8 cellular contexts compared by ENCODE assay signal in the genomic region with DNA sequence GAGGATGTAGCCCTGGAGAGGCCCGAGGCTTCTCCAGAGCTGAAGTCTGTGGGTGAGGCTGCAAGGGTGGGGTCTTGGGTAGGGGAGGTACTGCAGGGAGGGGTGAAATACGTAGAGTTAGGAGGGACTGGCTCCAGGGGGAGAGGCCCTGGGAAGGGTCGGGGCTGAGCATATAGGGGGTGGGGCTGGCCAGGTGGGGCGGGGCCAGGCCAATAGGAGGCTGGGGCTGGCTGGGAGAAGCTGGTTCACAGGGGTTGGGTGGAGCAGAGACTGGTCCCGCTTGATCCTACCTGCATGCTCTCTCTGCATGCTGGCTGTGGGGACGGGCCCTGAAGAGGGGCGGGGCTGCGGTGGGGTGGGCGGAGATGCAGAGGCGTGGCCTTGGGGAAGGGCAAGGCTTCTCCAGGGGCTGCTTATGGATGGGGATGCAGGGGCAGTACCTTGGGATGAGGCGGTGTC. TPM values are rescaled to one million over a fixed set of nuclear protein-coding genes. Genes with fewer than 3 reads are reported as not detected.
A peak's percentile ranks its signal among the peaks of the same experiment; 100 is the strongest.
DNase-seq lines count a peak whose midpoint lies in the region; ATAC-seq and TF ChIP-seq lines count a peak whose summit lies in the region.

No MANE protein-coding gene starts in this region.

- H3K27me3 ChIP-seq in body of pancreas, result peaks cover 0 to 4% of the 10 kb centered on the region in 2 donors

- DNase-seq in activated CD8-positive, alpha-beta memory T cell treated with anti-CD3 and anti-CD28 coated beads for 1 hour (ENCODE audit: extremely low read depth in 1 of 2, low read depth in 1 of 2), result peak; percentile 20 to 21
- no peak for DNase-seq in activated CD8-positive, alpha-beta memory T cell treated with anti-CD3 and anti-CD28 coated beads for 24 hours
- DNase-seq in SHP77 (lab: John Stamatoyannopoulos, UW) (peak; percentile 79 to 81), body of pancreas (peak; percentile 17 to 52 (median 31)), nephron progenitor cell (peak; percentile 78), GDM1 (lab: John Stamatoyannopoulos, UW) (no peak), pons (ENCODE audit: low spot score) (no peak)

- peak overlapping the region; percentile 25 for H3K4me3 Mint-ChIP-seq in nephron progenitor cell

- H3K27me3 Mint-ChIP-seq in nephron progenitor cell (ENCODE audit: low read depth, poor library complexity), result peaks cover 88% of the 10 kb centered on the region

- H3K9me3 ChIP-seq in body of pancreas, result peaks cover 0 to 3% (median 0%) of the 10 kb centered on the region in 3 donors

- no peak for TF ChIP-seq CTCF in body of pancreas (IDR thresholded peaks at IDR 0.05)
- no peak for TF ChIP-seq CTCF in nephron progenitor cell (IDR thresholded peaks at IDR 0.05)

- H3K27ac ChIP-seq in body of pancreas, result no peak overlapping the region

- no peaks in the 10 kb centered on the region for H3K36me3 Mint-ChIP-seq in nephron progenitor cell (ENCODE audit: low read depth)

- H3K9me3 Mint-ChIP-seq in nephron progenitor cell, result peaks cover 20% of the 10 kb centered on the region

- ATAC-seq in body of pancreas (peak; percentile 22), HG03280 (IDR thresholded peaks at IDR 0.05; ENCODE audit: unreplicated experiment) (no peak)

- WGBS in body of pancreas, 2 donors, result 0 to 2% methylated on average over 2 to 11 of the region's 11 CpGs

- TF ChIP-seq POLR2A in body of pancreas (IDR thresholded peaks at IDR 0.05), result no peak

- no peak overlapping the region for H3K4me3 ChIP-seq in body of pancreas

- H3K4me1 ChIP-seq in body of pancreas, result peaks cover 7% of the 10 kb centered on the region

- intact Hi-C loops in body of pancreas (cut with DNase I), result no loop called here

- peaks cover 23% of the 10 kb centered on the region for H3K4me1 Mint-ChIP-seq in nephron progenitor cell

- no peaks in the 10 kb centered on the region for H3K36me3 ChIP-seq in body of pancreas (replicated peaks in 1 of 2; ENCODE audit: insufficient read depth in 1 of 2, low read depth in 2 of 2)

- H3K27ac Mint-ChIP-seq in nephron progenitor cell, result no peak overlapping the region

RNA-seq across cellular contexts. Expression of gene CELF5, which starts 51.9 kb away (rescaled TPM):
- under 1 TPM in 1 of 2 donors, not detected in 1; 0.33 TPM for total RNA-seq in body of pancreas

Comparison
In these comparisons a context has a peak if more than half of its experiments do, and no peak if none do; other contexts are left out.
1. DNase-seq: peak in activated CD8-positive, alpha-beta memory T cell treated with anti-CD3 and anti-CD28 coated beads for 1 hour (2 of 2), SHP77 (2 of 2), body of pancreas (4 of 4) and nephron progenitor cell (single experiment); none in activated CD8-positive, alpha-beta memory T cell treated with anti-CD3 and anti-CD28 coated beads for 24 hours (single experiment), GDM1 (single experiment) and pons (single experiment).